Comparison of ENCODE assay signal across 20 cellular contexts in genomic region chr9:69579749-69580581, GRCh38.
DNase-seq lines count a peak whose midpoint lies in the region; ATAC-seq, FAIRE-seq and TF ChIP-seq lines count a peak whose summit lies in the region.
"Had no signal": no experiment of that assay in that cellular context is flagged by ENCODE, and none has a peak within 500 bp of the region (broad histone marks: within the 10 kb centered on the region; RNA-seq: fewer than 3 reads in every experiment).

No MANE protein-coding gene starts in this region.

- intact Hi-C loops in endothelial cell of umbilical vein (cut with micrococcal nuclease) = no loop called here
- intact Hi-C loops in activated CD8-positive, alpha-beta T cell treated with anti-CD3 and anti-CD28 coated beads for 36 hours (cut with micrococcal nuclease) = no loop called here

- CTCF ChIA-PET in endothelial cell of umbilical vein (lab: Charles Lee) = interaction anchor here (1.7 kb wide), 1 partner anchor 93 kb away, joined by 5 read pairs; the partner anchor contains the start of gene APBA1
- CTCF ChIA-PET in activated CD8-positive, alpha-beta T cell treated with anti-CD3 and anti-CD28 coated beads for 36 hours (lab: Charles Lee) = interaction anchor here (1.0 kb wide), 1 partner anchor 159 kb away, joined by 3 read pairs; no protein-coding TSS in a partner anchor

- no peaks in the 10 kb centered on the region for H3K9me1 ChIP-seq in endothelial cell of umbilical vein (replicated peaks; ENCODE audit: control insufficient read depth, extremely low read depth, insufficient read depth, low read length)

- FAIRE-seq in endothelial cell of umbilical vein (lab: Jason Lieb, UNC) = peak; percentile 24
- FAIRE-seq: G401.6 had no signal

- no peaks in the 10 kb centered on the region for H3K9me3 Mint-ChIP-seq in activated CD8-positive, alpha-beta T cell treated with anti-CD3 and anti-CD28 coated beads for 36 hours
- H3K9me3 Mint-ChIP-seq: CD8-positive, alpha-beta T cell had no signal

- H3K4me1 ChIP-seq in MM.1S (ENCODE audit: low read length) = peaks cover 47% of the 10 kb centered on the region
- peaks cover 31% of the 10 kb centered on the region for H3K4me1 ChIP-seq in endothelial cell of umbilical vein (ENCODE audit: control insufficient read depth, extremely low read depth, insufficient read depth, low read length)

- dilution Hi-C loops in endothelial cell of umbilical vein (cut with MboI; ENCODE audit: extremely low pct_ligation_motif_present, low sequenced_read_pairs) = no loop called here

- POLR2A ChIA-PET in endothelial cell of umbilical vein (lab: Charles Lee) = no interaction called here
- POLR2A ChIA-PET in activated CD8-positive, alpha-beta T cell treated with anti-CD3 and anti-CD28 coated beads for 36 hours (lab: Charles Lee) = no interaction called here

- no peak overlapping the region for H3K4me3 Mint-ChIP-seq in activated CD8-positive, alpha-beta T cell treated with anti-CD3 and anti-CD28 coated beads for 36 hours
- H3K4me3 Mint-ChIP-seq: CD8-positive, alpha-beta T cell had no signal

- TF ChIP-seq POLR2A in endothelial cell of umbilical vein (IDR thresholded peaks at IDR 0.05; ENCODE audit: low read depth, low read length) = no peak

- no peak for TF ChIP-seq CTCF in MM.1S (IDR thresholded peaks at IDR 0.05; ENCODE audit: low read length)
- no peak for TF ChIP-seq CTCF in endothelial cell of umbilical vein (IDR thresholded peaks at IDR 0.05; ENCODE audit: extremely low read depth in 1 of 2, insufficient read depth in 1 of 2, low read depth in 1 of 2, low read length in 2 of 2)
- TF ChIP-seq CTCF in activated CD8-positive, alpha-beta T cell treated with anti-CD3 and anti-CD28 coated beads for 36 hours (IDR thresholded peaks at IDR 0.05) = no peak

- H3K4me1 Mint-ChIP-seq in activated CD8-positive, alpha-beta T cell treated with anti-CD3 and anti-CD28 coated beads for 36 hours (ENCODE audit: low read depth) = no peaks in the 10 kb centered on the region

- peak; percentile 6 for DNase-seq in NCI-H146 (lab: John Stamatoyannopoulos, UW)
- no peak for DNase-seq in NCI-H146 treated with DMSO at 0.1 percent for 48 hours (lab: John Stamatoyannopoulos, UW; ENCODE audit: unreplicated experiment)
- no peak for DNase-seq in MM.1S
- no peak for DNase-seq in endothelial cell of umbilical vein (ENCODE audit: low read depth, low spot score)
- peak; percentile 56 for DNase-seq in mucosa of gallbladder (ENCODE audit: low spot score)
- DNase-seq in activated CD8-positive, alpha-beta T cell treated with anti-CD3 and anti-CD28 coated beads for 36 hours = no peak
- no peak for DNase-seq in middle frontal gyrus (ENCODE audit: extremely low spot score, low spot score)
- no peak for DNase-seq in anterior cingulate cortex (lab: John Stamatoyannopoulos, UW)
- DNase-seq: 8988T; BE2C; CD8-positive, alpha-beta T cell; DND-41; IMR-90; Kasumi-1; NCI-H2029; NCI-H226; NCI-H526; PC-9 had no signal

- peaks cover 11% of the 10 kb centered on the region for H3F3A ChIP-seq in MM.1S (ENCODE audit: insufficient read depth, low read length)

- H3K9ac ChIP-seq in MM.1S (ENCODE audit: low read length) (no peak overlapping the region; the same call in 1 of the 2 replicates), endothelial cell of umbilical vein (replicated peaks; ENCODE audit: extremely low read depth, insufficient read depth, low read length) (no peak overlapping the region)

- no peaks in the 10 kb centered on the region for H3K27me3 ChIP-seq in MM.1S (replicated peaks; ENCODE audit: insufficient read depth, low read length)
- no peaks in the 10 kb centered on the region for H3K27me3 ChIP-seq in endothelial cell of umbilical vein (ENCODE audit: control insufficient read depth in 2 of 2, insufficient read depth in 2 of 2, low read length in 2 of 2)
- H3K27me3 ChIP-seq: BE2C had no signal

- H3K4me3 ChIP-seq in MM.1S (ENCODE audit: low read length) (no peak overlapping the region), endothelial cell of umbilical vein (replicated peaks in 1 of 3; ENCODE audit: insufficient read depth in 1 of 3, low read depth in 1 of 3, low read length in 3 of 3) (no peak overlapping the region)
- H3K4me3 ChIP-seq: HAP-1, PC-9 had no signal

- no peaks in the 10 kb centered on the region for H4K20me1 ChIP-seq in MM.1S (ENCODE audit: insufficient read depth, low read length)
- H4K20me1 ChIP-seq in endothelial cell of umbilical vein (replicated peaks; ENCODE audit: control insufficient read depth, extremely low read depth, insufficient read depth, low read length) = no peaks in the 10 kb centered on the region

- BruUV-seq in endothelial cell of umbilical vein (replicated peaks; lab: Mats Ljungman, UMichigan) = no TSS peak

- H3K27ac ChIP-seq in MM.1S (ENCODE audit: low read length) (peak overlapping the region; percentile 80), endothelial cell of umbilical vein (ENCODE audit: insufficient read depth, low read depth, low read length) (no peak overlapping the region)
- H3K27ac ChIP-seq: PC-9 had no signal

- peak overlapping the region; percentile 33 for H2AFZ ChIP-seq in MM.1S (ENCODE audit: low read length)
- no peak overlapping the region for H2AFZ ChIP-seq in endothelial cell of umbilical vein (ENCODE audit: low read depth, low read length)
- H2AFZ ChIP-seq: PC-9 had no signal

- no peaks in the 10 kb centered on the region for H3K9me2 ChIP-seq in MM.1S (replicated peaks; ENCODE audit: insufficient read depth, low read length)

- no peak overlapping the region for H3K27ac Mint-ChIP-seq in activated CD8-positive, alpha-beta T cell treated with anti-CD3 and anti-CD28 coated beads for 36 hours
- H3K27ac Mint-ChIP-seq: CD8-positive, alpha-beta T cell had no signal

- H3K36me3 ChIP-seq in MM.1S (replicated peaks; ENCODE audit: insufficient read depth, low read length) = no peaks in the 10 kb centered on the region
- no peaks in the 10 kb centered on the region for H3K36me3 ChIP-seq in endothelial cell of umbilical vein (ENCODE audit: control insufficient read depth in 2 of 2, extremely low read depth in 1 of 2, insufficient read depth in 2 of 2, low read length in 2 of 2)
- H3K36me3 ChIP-seq: HAP-1 had no signal

- H3K27me3 Mint-ChIP-seq in activated CD8-positive, alpha-beta T cell treated with anti-CD3 and anti-CD28 coated beads for 36 hours = peaks cover 4% of the 10 kb centered on the region

- H3K4me2 ChIP-seq in MM.1S (ENCODE audit: low read depth, low read length) (peak overlapping the region; percentile 63), endothelial cell of umbilical vein (ENCODE audit: insufficient read depth, low read length) (no peak overlapping the region)
- H3K4me2 ChIP-seq: PC-9 had no signal

- H3K36me3 Mint-ChIP-seq in activated CD8-positive, alpha-beta T cell treated with anti-CD3 and anti-CD28 coated beads for 36 hours (ENCODE audit: low read depth) = no peaks in the 10 kb centered on the region
- H3K36me3 Mint-ChIP-seq: CD8-positive, alpha-beta T cell had no signal

- H3K9me3 ChIP-seq in MM.1S (replicated peaks; ENCODE audit: insufficient read depth, low read length) (no peaks in the 10 kb centered on the region), endothelial cell of umbilical vein (replicated peaks; ENCODE audit: control insufficient read depth, insufficient read depth, low read length) (no peaks in the 10 kb centered on the region)
- H3K9me3 ChIP-seq: BE2C had no signal

- no peaks in the 10 kb centered on the region for H3K79me2 ChIP-seq in MM.1S (ENCODE audit: low read length)
- H3K79me2 ChIP-seq in endothelial cell of umbilical vein (ENCODE audit: control insufficient read depth, insufficient read depth, low read length) = no peaks in the 10 kb centered on the region

- ATAC-seq in activated CD8-positive, alpha-beta T cell treated with anti-CD3 and anti-CD28 coated beads for 36 hours = no peak
- ATAC-seq: CD8-positive, alpha-beta T cell had no signal

TF ChIP-seq in endothelial cell of umbilical vein, 7 proteins besides CTCF, POLR2A, EP300 and RAD21:
- TF ChIP-seq JUN (IDR thresholded peaks at IDR 0.05; ENCODE audit: borderline replicate concordance, insufficient read depth, insufficient read length, low read depth) (no peak), FOS (IDR thresholded peaks at IDR 0.05; ENCODE audit: borderline replicate concordance, insufficient read depth, low read length) (no peak), MYC (IDR thresholded peaks at IDR 0.05; ENCODE audit: low read depth, low read length) (no peak), POLR2AphosphoS5 (IDR thresholded peaks at IDR 0.05; ENCODE audit: insufficient read depth, low read depth, low read length) (no peak), EZH2 (IDR thresholded peaks at IDR 0.05; ENCODE audit: borderline replicate concordance, low read depth, low read length, severe bottlenecking) (no peak), MAX (IDR thresholded peaks at IDR 0.05; ENCODE audit: insufficient read depth, insufficient read length) (no peak), GATA2 (IDR thresholded peaks at IDR 0.05; ENCODE audit: insufficient read depth, insufficient read length, low read depth, low read length) (no peak)

Comparison
In these comparisons a context has a peak if more than half of its experiments do, and no peak if none do; other contexts are left out.
1. DNase-seq: peak in NCI-H146 (single experiment) and mucosa of gallbladder (single experiment); none in NCI-H146 treated with DMSO at 0.1 percent for 48 hours (single experiment), MM.1S (single experiment), endothelial cell of umbilical vein (single experiment), activated CD8-positive, alpha-beta T cell treated with anti-CD3 and anti-CD28 coated beads for 36 hours (single experiment), middle frontal gyrus (single experiment) and anterior cingulate cortex (0 of 58).